21 cellular contexts compared by ENCODE assay signal in genomic region chr6:65116326-65116725, GRCh38.
"Had no signal": no experiment of that assay in that cellular context is flagged by ENCODE, and none has a peak within 500 bp of the region (broad histone marks: within the 10 kb centered on the region; RNA-seq: fewer than 3 reads in every experiment).

No MANE protein-coding gene starts in this region.

- H3K27ac ChIP-seq: VCaP had no signal

- ATAC-seq: activated CD4-positive, alpha-beta T cell treated with anti-CD3 and anti-CD28 coated beads for 36 hours; activated T-helper 17 cell treated with anti-CD3 and anti-CD28 coated beads, Interleukin-2, amount 50 U/mL, for 72 hours; T-helper 17 cell had no signal

- DNase-seq: activated CD4-positive, alpha-beta memory T cell treated with anti-CD3 and anti-CD28 coated beads, Interleukin-2, amount 10 ng/mL, durations not matched to agents 7 days and 5 days; activated CD4-positive, alpha-beta T cell treated with anti-CD3 and anti-CD28 coated beads for 36 hours; activated CD4-positive, alpha-beta T cell treated with anti-CD3 and anti-CD28 coated beads, Interleukin-2, amount 50 U/mL, for 1 hour; activated CD4-positive, CD25-positive, alpha-beta regulatory T cell; activated gamma-delta T cell; activated naive CD4-positive, alpha-beta T cell treated with anti-CD3 and anti-CD28 coated beads for 36 hours; activated naive CD8-positive, alpha-beta T cell treated with anti-CD3 and anti-CD28 coated beads for 36 hours; activated T-cell treated with anti-CD3 and anti-CD28 coated beads for 4 hours; activated T-cell treated with anti-CD3 and anti-CD28 coated beads, Interleukin-2, amount 50 U/mL, for 48 hours; cerebellar nuclear complex; Kasumi-1; KBM-7; NCI-H1048; NCI-H187; NCI-H446; NCI-H748 treated with DMSO at 0.1 percent for 48 hours; SIG-M5; T-helper 17 cell; T-helper 9 cell had no signal
